ENCODE assay signal across 10 cellular contexts in genomic region chrX:20306668-20307067, GRCh38.
"Had no signal": no experiment of that assay in that cellular context is flagged by ENCODE, and none has a peak within 500 bp of the region (broad histone marks: within the 10 kb centered on the region; RNA-seq: fewer than 3 reads in every experiment).

No MANE protein-coding gene starts in this region.

- H3K9ac ChIP-seq: GM23248 had no signal

- H3K36me3 ChIP-seq: HAP-1 had no signal

- H3K4me3 ChIP-seq: GM23248, GM23338, HAP-1 had no signal

- H3K4me3 Mint-ChIP-seq: GM23338, H9 had no signal

- H2AFZ ChIP-seq: GM23248, GM23338 had no signal

- H3K9me3 Mint-ChIP-seq: GM23338, HFFc6 had no signal

- FAIRE-seq: H1, H54 had no signal

- H3K27ac Mint-ChIP-seq: GM23338, H9, HFFc6 had no signal

- H3K4me2 ChIP-seq: GM23338 had no signal

- H3K27ac ChIP-seq: GM23248 had no signal

- H3K4me1 ChIP-seq: HAP-1 had no signal

- ATAC-seq: GM23338, HCT116 had no signal

- DNase-seq: GM23248, GOT3, H7, H9, HFFc6 had no signal

- H3K9me3 ChIP-seq: HAP-1 had no signal
